8 cellular contexts compared by ENCODE assay signal in genomic region chr6:37698264-37699137, GRCh38. TPM values are rescaled to one million over a fixed set of nuclear protein-coding genes. Genes with fewer than 3 reads are reported as not detected.
DNase-seq lines count a peak whose midpoint lies in the region; ATAC-seq and TF ChIP-seq lines count a peak whose summit lies in the region.

No MANE protein-coding gene starts in this region.

- peak overlapping the region; percentile 94 to 100 (median 99) for H3K27ac Mint-ChIP-seq in naive B cell

- peaks cover 9 to 59% (median 45%) of the 10 kb centered on the region in 3 donors for H3K27me3 Mint-ChIP-seq in naive B cell

- H3K36me3 Mint-ChIP-seq in naive B cell, result peaks cover 0 to 17% of the 10 kb centered on the region in 2 donors

- peak overlapping the region; percentile 70 to 81 (median 76) for H3K4me3 ChIP-seq in esophagus muscularis mucosa

- H3K4me1 Mint-ChIP-seq in naive B cell, result peaks cover 36 to 41% (median 38%) of the 10 kb centered on the region in 3 donors

- H3K4me1 ChIP-seq in esophagus muscularis mucosa, result peaks cover 23 to 46% (median 39%) of the 10 kb centered on the region in 4 donors

- H3K9me3 Mint-ChIP-seq in naive B cell, result peaks cover 0 to 3% (median 0%) of the 10 kb centered on the region in 7 donors

- no peaks in the 10 kb centered on the region for H3K36me3 ChIP-seq in esophagus muscularis mucosa

- ATAC-seq in naive B cell (ENCODE audit: low read depth in 2 of 2), result peak; percentile 31 to 35
- ATAC-seq in GM21360 (IDR thresholded peaks at IDR 0.05; ENCODE audit: unreplicated experiment), result no peak

- TF ChIP-seq CTCF in esophagus muscularis mucosa (IDR thresholded peaks at IDR 0.05), result peak in 2 of 3 experiments; percentile 23 to 72

- H3K4me3 Mint-ChIP-seq in naive B cell, result peak overlapping the region; percentile 95 to 100 (median 99)

- no peak for TF ChIP-seq POLR2A in esophagus muscularis mucosa (IDR thresholded peaks at IDR 0.05; ENCODE audit: low read depth)

- TF ChIP-seq EP300 in esophagus muscularis mucosa (IDR thresholded peaks at IDR 0.05), result no peak

- no peaks in the 10 kb centered on the region for H3K9me3 ChIP-seq in esophagus muscularis mucosa

- peaks cover 0 to 13% (median 2%) of the 10 kb centered on the region in 4 donors for H3K27me3 ChIP-seq in esophagus muscularis mucosa

- WGBS in esophagus muscularis mucosa, result 1% methylated on average over 55 of the region's 72 CpGs

- DNase-seq in NCI-H524 (lab: John Stamatoyannopoulos, UW) (peak; percentile 42 to 60), NCI-H524 treated with DMSO at 0.1 percent for 48 hours (lab: John Stamatoyannopoulos, UW) (no peak), NCI-H526 (lab: John Stamatoyannopoulos, UW) (peak; percentile 64 to 90), activated T-cell treated with anti-CD3 and anti-CD28 coated beads for 48 hours (ENCODE audit: low read depth) (peak; percentile 43), esophagus muscularis mucosa (ENCODE audit: extremely low spot score) (no peak), naive B cell (peak; percentile 56), substantia nigra (lab: John Stamatoyannopoulos, UW) (peak in 31 of 49 donors; percentile 10 to 64 (median 30))

- peak overlapping the region in 3 of 4 donors; percentile 73 to 85 (median 78) for H3K27ac ChIP-seq in esophagus muscularis mucosa (replicated peaks in 1 of 4)
- peak overlapping the region; percentile 35 for H3K27ac ChIP-seq in substantia nigra (ENCODE audit: low read depth, low read length, poor library complexity, severe bottlenecking)

- intact Hi-C loops in esophagus muscularis mucosa (cut with DNase I), result loop anchor here (10.0 kb wide), 1 partner anchor 324 kb away; no protein-coding TSS in a partner anchor

RNA-seq across cellular contexts. Expression of gene MDGA1, which starts 0.8 kb away (rescaled TPM):
- 1 to 10 TPM in 3 of 4 donors, under 1 TPM in 1; 0.83 to 6.5 (median 6.2) TPM for total RNA-seq in esophagus muscularis mucosa
- 1 to 10 TPM in 3 of 6 donors, under 1 TPM in 3; 0.15 to 1.9 (median 1.1) TPM for polyA plus RNA-seq in naive B cell (ENCODE audit: low read depth in 6 of 6)

Comparison
In these comparisons a context has a peak if more than half of its experiments do, and no peak if none do; other contexts are left out.
1. DNase-seq: peak in NCI-H524 (2 of 2), NCI-H526 (2 of 2), activated T-cell treated with anti-CD3 and anti-CD28 coated beads for 48 hours (single experiment), naive B cell (single experiment) and substantia nigra (31 of 49); none in NCI-H524 treated with DMSO at 0.1 percent for 48 hours (single experiment) and esophagus muscularis mucosa (single experiment).